ENCODE assay signal across 10 cellular contexts in the genomic region with DNA sequence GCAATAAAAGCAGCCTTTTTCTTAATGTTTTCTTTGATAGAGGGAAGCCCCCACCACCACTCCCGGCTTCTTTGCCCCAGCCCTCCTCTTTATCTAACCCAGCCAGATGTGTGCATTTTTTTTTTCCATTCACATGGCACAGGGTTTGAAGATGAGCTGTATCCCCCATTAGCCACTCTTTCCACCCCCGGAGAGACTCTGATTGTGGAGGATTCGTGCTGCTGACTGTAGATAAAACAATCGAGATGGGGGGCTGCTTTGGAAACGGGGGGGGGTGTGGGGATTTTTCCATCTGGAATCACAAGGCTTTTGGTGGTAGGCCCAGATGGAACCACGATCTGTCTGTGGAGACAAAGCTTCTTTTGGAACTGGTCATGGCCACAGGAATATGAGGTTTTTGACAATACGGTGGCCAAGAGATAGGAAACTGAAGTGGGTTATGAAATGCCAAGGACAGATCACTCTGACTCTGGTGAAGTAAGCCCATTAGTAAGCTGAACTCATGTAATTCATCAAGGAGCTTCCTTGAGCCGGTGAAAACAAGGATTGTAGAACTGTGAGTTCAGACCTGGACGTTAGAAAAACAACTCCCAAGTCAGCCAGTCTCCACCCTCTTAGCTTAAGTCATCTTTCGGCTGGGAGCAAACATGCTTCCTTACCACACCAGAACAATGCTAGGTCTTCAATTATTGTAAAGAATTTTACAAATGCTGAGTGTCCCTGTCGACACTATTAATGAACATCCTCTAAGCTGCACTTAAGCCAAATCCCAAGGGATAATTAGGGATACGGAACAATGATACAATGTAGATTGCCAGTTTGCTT. TPM values are rescaled to one million over a fixed set of nuclear protein-coding genes. Genes with fewer than 3 reads are reported as not detected.
DNase-seq lines count a peak whose midpoint lies in the region; ATAC-seq, FAIRE-seq and TF ChIP-seq lines count a peak whose summit lies in the region.
"Had no signal": no experiment of that assay in that cellular context is flagged by ENCODE, and none has a peak within 500 bp of the region (broad histone marks: within the 10 kb centered on the region; RNA-seq: fewer than 3 reads in every experiment).

No MANE protein-coding gene starts in this region.

- H3K36me3 ChIP-seq in A673 (ENCODE audit: insufficient read depth, low read length, poor library complexity, severe bottlenecking) = no peaks in the 10 kb centered on the region
- H3K36me3 ChIP-seq in bronchial epithelial cell (ENCODE audit: control insufficient read depth, insufficient read depth, low read length) = no peaks in the 10 kb centered on the region

- CTCF ChIA-PET in A673 (lab: Charles Lee) = interaction anchor here (0.6 to 0.7 kb wide), 3 partner anchors 39 to 165 kb away, joined by 5 to 15 read pairs (median 8); no protein-coding TSS in a partner anchor

- H3K27me3 ChIP-seq in A673 (replicated peaks; ENCODE audit: insufficient read depth, low read depth, low read length, poor library complexity) (no peaks in the 10 kb centered on the region), bronchial epithelial cell (ENCODE audit: control insufficient read depth, insufficient read depth, low read length) (no peaks in the 10 kb centered on the region)

- TF ChIP-seq CTCF in A673 (conservative IDR thresholded peaks at IDR 0.05; ENCODE audit: low read depth, low read length) (no peak), bronchial epithelial cell (IDR thresholded peaks at IDR 0.05; ENCODE audit: insufficient read depth, low read length, severe bottlenecking) (no peak)

- no TSS peak for BruUV-seq in A673 (replicated peaks; lab: Mats Ljungman, UMichigan)

- no peak for ATAC-seq in GM18867 (IDR thresholded peaks at IDR 0.05; ENCODE audit: unreplicated experiment)

- intact Hi-C loops in A673 (cut with micrococcal nuclease; ENCODE audit: unreplicated experiment) = no loop called here

- in situ Hi-C loops in ACHN (cut with HindIII; ENCODE audit: low pct_ligation_motif_present, low pct_unique_long_range_greater_than_20kb, low sequenced_read_pairs) = loop anchor here (25.0 kb wide), 1 partner anchor 372 kb away; the partner anchor contains the start of gene CIPC

- H3K4me3 ChIP-seq in A673 (ENCODE audit: low read depth, low read length, poor library complexity, severe bottlenecking) (no peak overlapping the region), bronchial epithelial cell (ENCODE audit: low read depth, low read length) (no peak overlapping the region)

- no peaks in the 10 kb centered on the region for H3K9me3 ChIP-seq in A673 (ENCODE audit: low read depth, low read length, poor library complexity, severe bottlenecking)

- peak; percentile 28 for FAIRE-seq in bronchial epithelial cell (lab: Jason Lieb, UNC)

- H3K4me1 ChIP-seq in A673 (ENCODE audit: insufficient read depth, low read length, poor library complexity, severe bottlenecking) = peaks cover 9% of the 10 kb centered on the region

- POLR2A ChIA-PET in A673 (lab: Charles Lee; ENCODE audit: low non-redundant PET) = interaction anchor here (0.6 kb wide), 2 partner anchors 230 to 340 kb away, joined by 4 read pairs; no protein-coding TSS in a partner anchor

- DNase-seq in A673 (ENCODE audit: low spot score) (peak; percentile 62), NCI-H1105 treated with DMSO at 0.1 percent for 48 hours (lab: John Stamatoyannopoulos, UW) (peak; percentile 39), bronchial epithelial cell (ENCODE audit: low read depth) (peak; percentile 3), islet precursor cell (peak; percentile 33), ACHN (no peak), GF-D8 (lab: John Stamatoyannopoulos, UW) (no peak)
- no peak for DNase-seq in stimulated activated CD4-positive, alpha-beta T cell treated with anti-CD3 and anti-CD28 coated beads, Interleukin-4, amount 100 ng/mL, for 1 hour
- DNase-seq: stimulated activated CD4-positive, alpha-beta T cell treated with anti-CD3 and anti-CD28 coated beads, Interleukin-4, amount 100 ng/mL, for 4 hours had no signal

- H3K27ac ChIP-seq in A673 (ENCODE audit: low read depth, low read length, poor library complexity, severe bottlenecking) = no peak overlapping the region
- H3K27ac ChIP-seq: KMS-11 had no signal

RNA-seq across cellular contexts. Expression of gene VASH1, which starts 46.0 kb away (rescaled TPM):
- 6.8 and 9.2 TPM in 2 replicates for total RNA-seq in A673 (2021)
- total RNA-seq in bronchial epithelial cell = not detected in 2 replicates

Comparison
In these comparisons a context has a peak if more than half of its experiments do, and no peak if none do; other contexts are left out.
1. DNase-seq: peak in A673 (single experiment), NCI-H1105 treated with DMSO at 0.1 percent for 48 hours (single experiment), bronchial epithelial cell (single experiment) and islet precursor cell (single experiment); none in ACHN (single experiment), GF-D8 (single experiment) and stimulated activated CD4-positive, alpha-beta T cell treated with anti-CD3 and anti-CD28 coated beads, Interleukin-4, amount 100 ng/mL, for 1 hour (single experiment).